In the genomic region with DNA sequence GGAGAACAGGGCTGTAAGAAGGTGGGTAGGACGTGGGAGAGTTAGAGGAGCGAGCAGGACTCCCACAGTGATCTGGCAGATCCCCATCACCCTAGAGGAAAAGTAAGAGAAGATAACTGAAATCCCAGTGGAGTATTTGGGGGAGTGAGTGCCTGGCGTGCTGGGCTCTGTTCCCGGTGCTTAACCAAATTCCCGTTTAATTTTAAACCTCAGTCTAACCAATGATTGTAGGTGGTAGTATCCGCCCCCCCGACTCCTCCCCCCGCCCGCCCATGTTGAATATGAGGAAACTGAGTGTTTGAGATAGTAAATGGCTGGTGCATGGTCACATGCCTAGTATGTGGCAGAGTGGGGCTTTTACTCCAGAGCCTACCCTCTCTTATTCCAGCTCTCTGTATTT, we compare ENCODE assay signal across 9 cellular contexts. TPM values are rescaled to one million over a fixed set of nuclear protein-coding genes. Genes with fewer than 3 reads are reported as not detected.
A peak's percentile ranks its signal among the peaks of the same experiment; 100 is the strongest.
DNase-seq lines count a peak whose midpoint lies in the region; ATAC-seq, FAIRE-seq and TF ChIP-seq lines count a peak whose summit lies in the region.
"Had no signal": no experiment of that assay in that cellular context is flagged by ENCODE, and none has a peak within 500 bp of the region (broad histone marks: within the 10 kb centered on the region; RNA-seq: fewer than 3 reads in every experiment).

No MANE protein-coding gene starts in this region.

- no peak for ATAC-seq in HepG2
- no peak for ATAC-seq in HG03097 (IDR thresholded peaks at IDR 0.05; ENCODE audit: low FRiP score, unreplicated experiment)

- no peak for DNase-seq in activated naive CD4-positive, alpha-beta T cell treated with anti-CD3 and anti-CD28 coated beads for 36 hours
- DNase-seq in activated naive CD4-positive, alpha-beta T cell treated with anti-CD3 and anti-CD28 coated beads, Interleukin-2, amount 50 U/mL, for 16 hours = no peak
- DNase-seq in HepG2 (ENCODE audit: low spot score) (no peak), transverse colon (no peak), retina (no peak), NCI-H1436 (lab: John Stamatoyannopoulos, UW) (no peak)

- H3K9me3 Mint-ChIP-seq in activated naive CD4-positive, alpha-beta T cell treated with anti-CD3 and anti-CD28 coated beads for 36 hours = no peaks in the 10 kb centered on the region
- H3K9me3 Mint-ChIP-seq in activated naive CD8-positive, alpha-beta T cell (ENCODE audit: low read depth) = no peaks in the 10 kb centered on the region

- H3K4me1 ChIP-seq in HepG2 (ENCODE audit: insufficient read depth, low read length) (peaks cover 34% of the 10 kb centered on the region), transverse colon (peaks cover 13 to 33% (median 25%) of the 10 kb centered on the region in 4 donors)

- intact Hi-C loops in activated naive CD4-positive, alpha-beta T cell treated with anti-CD3 and anti-CD28 coated beads for 36 hours (cut with micrococcal nuclease) = loop anchor here (5.0 kb wide), 2 partner anchors 295 to 405 kb away; a partner anchor contains a TSS
- intact Hi-C loops in HepG2 (cut with micrococcal nuclease; ENCODE audit: unreplicated experiment) = no loop called here
- intact Hi-C loops in transverse colon (cut with DNase I; ENCODE audit: low total_unique reads) = loop anchor here (10.0 kb wide), 1 partner anchor 158 kb away; no protein-coding TSS in a partner anchor

- TF ChIP-seq POLR2A in HepG2 (IDR thresholded peaks at IDR 0.05; ENCODE audit: insufficient read depth in 1 of 2, low read depth in 2 of 2, low read length in 2 of 2) (no peak), transverse colon (IDR thresholded peaks at IDR 0.05) (no peak)

- POLR2A ChIA-PET in HepG2 (lab: Yijun Ruan, JAX) = interaction anchor here (1.7 to 2.4 kb wide), 2 partner anchors 10 to 13 kb away, joined by 6 to 35 read pairs; no protein-coding TSS in a partner anchor

- H3K9me3 ChIP-seq in HepG2 (ENCODE audit: low read length) = no peaks in the 10 kb centered on the region
- H3K9me3 ChIP-seq in transverse colon = no peaks in the 10 kb centered on the region

- H3K4me3 Mint-ChIP-seq in activated naive CD4-positive, alpha-beta T cell treated with anti-CD3 and anti-CD28 coated beads for 36 hours = peak overlapping the region; percentile 81
- H3K4me3 Mint-ChIP-seq in activated naive CD8-positive, alpha-beta T cell = peak overlapping the region; percentile 96

- peaks cover 16% of the 10 kb centered on the region for H3K79me2 ChIP-seq in HepG2 (ENCODE audit: insufficient read depth, low read length)

- peak overlapping the region; percentile 88 for H3K27ac ChIP-seq in HepG2 (ENCODE audit: extremely low read length, insufficient read depth, low read length)
- H3K27ac ChIP-seq in transverse colon = peak overlapping the region; percentile 90 to 99 (median 98)

- peaks cover 37% of the 10 kb centered on the region for H3K4me1 Mint-ChIP-seq in activated naive CD4-positive, alpha-beta T cell treated with anti-CD3 and anti-CD28 coated beads for 36 hours (ENCODE audit: low read depth)
- peaks cover 28% of the 10 kb centered on the region for H3K4me1 Mint-ChIP-seq in activated naive CD8-positive, alpha-beta T cell (ENCODE audit: low read depth)

- no peaks in the 10 kb centered on the region for H3K27me3 Mint-ChIP-seq in activated naive CD4-positive, alpha-beta T cell treated with anti-CD3 and anti-CD28 coated beads for 36 hours (ENCODE audit: low read depth)
- H3K27me3 Mint-ChIP-seq in activated naive CD8-positive, alpha-beta T cell = no peaks in the 10 kb centered on the region

- peaks cover 4% of the 10 kb centered on the region for H3K36me3 Mint-ChIP-seq in activated naive CD4-positive, alpha-beta T cell treated with anti-CD3 and anti-CD28 coated beads for 36 hours (ENCODE audit: low read depth)
- H3K36me3 Mint-ChIP-seq in activated naive CD8-positive, alpha-beta T cell = no peaks in the 10 kb centered on the region

- H3K4me3 ChIP-seq in HepG2 (replicated peaks in 1 of 3; ENCODE audit: insufficient read depth in 1 of 3, low read depth in 2 of 3, low read length in 3 of 3) = peak overlapping the region; percentile 61 to 78 (median 76)
- peak overlapping the region in 1 of 4 donors; percentile 67 for H3K4me3 ChIP-seq in transverse colon

- CTCF ChIA-PET in activated naive CD4-positive, alpha-beta T cell treated with anti-CD3 and anti-CD28 coated beads for 36 hours (lab: Charles Lee) = no interaction called here
- CTCF ChIA-PET in HepG2 (lab: Yijun Ruan, JAX; ENCODE audit: low intra/inter-chr PET ratio, low total read pairs) = no interaction called here

- H3K27me3 ChIP-seq in HepG2 (ENCODE audit: control insufficient read depth in 1 of 2, insufficient read depth in 2 of 2, low read length in 2 of 2) (no peaks in the 10 kb centered on the region; a peak in 1 of 5 replicates), transverse colon (no peaks in the 10 kb centered on the region)

- TF ChIP-seq CTCF in HepG2 (CRISPR knock-in tag; IDR thresholded peaks at IDR 0.05) (no peak), transverse colon (IDR thresholded peaks at IDR 0.05) (no peak)

- WGBS in HepG2 (ENCODE audit: low lambda C conversion rate) = 81% methylated on average over 9 of the region's 9 CpGs
- WGBS in transverse colon (ENCODE audit: low coverage in 1 of 2), 2 donors = 60 to 74% methylated on average over 5 to 9 of the region's 9 CpGs

- no TSS peak for BruUV-seq in HepG2 (replicated peaks; lab: Mats Ljungman, UMichigan)

- no peak overlapping the region for H2AFZ ChIP-seq in HepG2 (ENCODE audit: low read length)

- TF ChIP-seq RAD21 in HepG2 (CRISPR knock-in tag; IDR thresholded peaks at IDR 0.05) = no peak

- H3K9ac ChIP-seq in HepG2 (ENCODE audit: insufficient read depth, low read depth, low read length) = peak overlapping the region; percentile 89

- TF ChIP-seq EP300 in HepG2 (IDR thresholded peaks at IDR 0.05; ENCODE audit: low read depth in 2 of 2, low read length in 2 of 2) = no peak
- TF ChIP-seq EP300 in HepG2 (CRISPR knock-in tag; IDR thresholded peaks at IDR 0.05; ENCODE audit: borderline replicate concordance) = no peak
- TF ChIP-seq EP300 in transverse colon (IDR thresholded peaks at IDR 0.05; ENCODE audit: low read depth) = no peak

- peak overlapping the region; percentile 96 for H3K27ac Mint-ChIP-seq in activated naive CD4-positive, alpha-beta T cell treated with anti-CD3 and anti-CD28 coated beads for 36 hours
- peak overlapping the region; percentile 97 for H3K27ac Mint-ChIP-seq in activated naive CD8-positive, alpha-beta T cell

- no peaks in the 10 kb centered on the region for H4K20me1 ChIP-seq in HepG2 (ENCODE audit: insufficient read depth, low read length)

- H3K36me3 ChIP-seq in HepG2 (replicated peaks in 1 of 2; ENCODE audit: control insufficient read depth in 1 of 2, insufficient read depth in 2 of 2, low read length in 2 of 2) (peaks cover 10 to 23% of the 10 kb centered on the region in 2 experiments; a peak in 4 of 5 replicates), transverse colon (no peaks in the 10 kb centered on the region)

- no peak for FAIRE-seq in HepG2 (lab: Jason Lieb, UNC)

- in situ Hi-C loops in HepG2 (cut with HindIII; ENCODE audit: extremely low pct_ligation_motif_present, low pct_unique_long_range_greater_than_20kb) (loop anchor here (5.0 kb wide), 1 partner anchor 175 kb away; no protein-coding TSS in a partner anchor), transverse colon (cut with MboI; ENCODE audit: low pct_ligation_motif_present in 1 of 4, low pct_unique_long_range_greater_than_20kb in 1 of 4, low sequenced_read_pairs in 3 of 4) (loop anchor here in 1 of 4 donors (10.0 kb wide), 1 partner anchor 158 kb away; no protein-coding TSS in a partner anchor)

- H3K4me2 ChIP-seq in HepG2 (ENCODE audit: low read depth, low read length) = peak overlapping the region; percentile 96

RNA-seq across cellular contexts. Expression of a gene that starts 1.2 kb away (rescaled TPM):
- total RNA-seq in activated naive CD4-positive, alpha-beta T cell treated with anti-CD3 and anti-CD28 coated beads for 36 hours = 10 to 100 TPM; 25.0 to 26.8 TPM
- total RNA-seq in HepG2 (2016; rRNA removed; fragmentation: Illumina TruSeq; extraction: Trizol) (39.5 and 55.5 TPM in 2 replicates), transverse colon (10 to 100 TPM; 22.4 to 37.0 (median 34.1) TPM)
- total RNA-seq in HepG2 (2016; cell fraction: cytosol; rRNA removed; fragmentation: Illumina TruSeq; extraction: Trizol; ENCODE audit: low read depth) = 73.3 and 74.5 TPM in 2 replicates
- 37.9 and 54.0 TPM in 2 replicates for total RNA-seq in HepG2 (2016; cell fraction: insoluble cytoplasmic fraction; rRNA removed; fragmentation: Illumina TruSeq; extraction: Trizol)
- total RNA-seq in HepG2 (2016; cell fraction: membrane; rRNA removed; fragmentation: Illumina TruSeq; extraction: Trizol) = 79.2 and 87.3 TPM in 2 replicates
- 45.3 and 52.6 TPM in 2 replicates for total RNA-seq in HepG2 (2016; cell fraction: nucleus; rRNA removed; fragmentation: Illumina TruSeq; extraction: Trizol)
- 47.0 and 49.2 TPM in 2 replicates for polyA plus RNA-seq in HepG2 (2011; rRNA removed)
- 34.4 and 52.5 TPM in 2 replicates for polyA plus RNA-seq in HepG2 (2011; cell fraction: cytosol; rRNA removed)
- polyA plus RNA-seq in HepG2 (2011; cell fraction: nucleus; rRNA removed) = 186 and 198 TPM in 2 replicates
- 22.1 and 25.4 TPM in 2 replicates for polyA plus RNA-seq in HepG2 (2012)
- 64.6 and 72.6 TPM in 2 replicates for polyA plus RNA-seq in HepG2 (2016; cell fraction: cytosol; fragmentation: Illumina TruSeq; extraction: Trizol; ENCODE audit: low read depth)
- polyA plus RNA-seq in HepG2 (2016; cell fraction: insoluble cytoplasmic fraction; fragmentation: Illumina TruSeq; extraction: Trizol; ENCODE audit: low read depth) = 32.5 and 37.2 TPM in 2 replicates
- 60.8 and 63.3 TPM in 2 replicates for polyA plus RNA-seq in HepG2 (2016; cell fraction: membrane; fragmentation: Illumina TruSeq; extraction: Trizol; ENCODE audit: low read depth)
- 85.1 and 85.5 TPM in 2 replicates for polyA plus RNA-seq in HepG2 (2016; cell fraction: nucleus; fragmentation: Illumina TruSeq; extraction: Trizol; ENCODE audit: insufficient read depth, low read depth)
- polyA minus RNA-seq in HepG2 (2011; rRNA and poly(A)+ RNA removed; ENCODE audit: low replicate concordance) = 46.1 and 74.4 TPM in 2 replicates
- 11.2 and 16.6 TPM in 2 replicates for polyA minus RNA-seq in HepG2 (2011; cell fraction: cytosol; rRNA and poly(A)+ RNA removed)
- 46.1 and 50.8 TPM in 2 replicates for polyA minus RNA-seq in HepG2 (2011; cell fraction: nucleus; rRNA and poly(A)+ RNA removed)

RNA-seq across cellular contexts. Expression of a gene that starts 3.1 kb away (rescaled TPM):
- 1 to 10 TPM; 6.0 to 8.2 TPM for total RNA-seq in activated naive CD4-positive, alpha-beta T cell treated with anti-CD3 and anti-CD28 coated beads for 36 hours
- total RNA-seq in HepG2 (2016; rRNA removed; fragmentation: Illumina TruSeq; extraction: Trizol) = 0.13 and 0.20 TPM in 2 replicates
- under 0.01 and 0.10 TPM in 2 replicates for total RNA-seq in HepG2 (2016; cell fraction: cytosol; rRNA removed; fragmentation: Illumina TruSeq; extraction: Trizol; ENCODE audit: low read depth)
- total RNA-seq in HepG2 (2016; cell fraction: insoluble cytoplasmic fraction; rRNA removed; fragmentation: Illumina TruSeq; extraction: Trizol) = 0.25 and 0.28 TPM in 2 replicates
- total RNA-seq in HepG2 (2016; cell fraction: membrane; rRNA removed; fragmentation: Illumina TruSeq; extraction: Trizol) = 0.03 and 0.25 TPM in 2 replicates
- total RNA-seq in HepG2 (2016; cell fraction: nucleus; rRNA removed; fragmentation: Illumina TruSeq; extraction: Trizol) = 0.16 and 0.28 TPM in 2 replicates
- 1.1 and 1.3 TPM in 2 replicates for polyA plus RNA-seq in HepG2 (2011; rRNA removed)
- 0.23 and 0.60 TPM in 2 replicates for polyA plus RNA-seq in HepG2 (2011; cell fraction: cytosol; rRNA removed)
- 5.5 and 6.6 TPM in 2 replicates for polyA plus RNA-seq in HepG2 (2011; cell fraction: nucleus; rRNA removed)
- 1.9 and 2.3 TPM in 2 replicates for polyA plus RNA-seq in HepG2 (2012)
- polyA plus RNA-seq in HepG2 (2016; cell fraction: cytosol; fragmentation: Illumina TruSeq; extraction: Trizol; ENCODE audit: low read depth) = 0.02 TPM in 1 of 2 replicates, not detected in the other
- polyA plus RNA-seq in HepG2 (2016; cell fraction: insoluble cytoplasmic fraction; fragmentation: Illumina TruSeq; extraction: Trizol; ENCODE audit: low read depth) = 0.05 and 0.10 TPM in 2 replicates
- not detected in 2 replicates for polyA plus RNA-seq in HepG2 (2016; cell fraction: membrane; fragmentation: Illumina TruSeq; extraction: Trizol; ENCODE audit: low read depth)
- 0.34 and 1.5 TPM in 2 replicates for polyA plus RNA-seq in HepG2 (2016; cell fraction: nucleus; fragmentation: Illumina TruSeq; extraction: Trizol; ENCODE audit: insufficient read depth, low read depth)
- 1.4 and 3.4 TPM in 2 replicates for polyA minus RNA-seq in HepG2 (2011; rRNA and poly(A)+ RNA removed; ENCODE audit: low replicate concordance)
- polyA minus RNA-seq in HepG2 (2011; cell fraction: cytosol; rRNA and poly(A)+ RNA removed) = 0.26 and 0.49 TPM in 2 replicates
- 1.3 and 1.6 TPM in 2 replicates for polyA minus RNA-seq in HepG2 (2011; cell fraction: nucleus; rRNA and poly(A)+ RNA removed)
- total RNA-seq in transverse colon = 10 to 100 TPM in 2 of 4 donors, 1 to 10 TPM in 2; 6.8 to 20.9 (median 10.3) TPM

RNA-seq across cellular contexts. Expression of a gene that starts 5.0 kb away (rescaled TPM):
- total RNA-seq in activated naive CD4-positive, alpha-beta T cell treated with anti-CD3 and anti-CD28 coated beads for 36 hours = not detected
- 0.51 TPM in 1 of 2 replicates, not detected in the other for total RNA-seq in HepG2 (2016; rRNA removed; fragmentation: Illumina TruSeq; extraction: Trizol)
- total RNA-seq in HepG2 (2016; cell fraction: cytosol; rRNA removed; fragmentation: Illumina TruSeq; extraction: Trizol; ENCODE audit: low read depth) = not detected in 2 replicates
- 0.56 TPM in 1 of 2 replicates, not detected in the other for total RNA-seq in HepG2 (2016; cell fraction: insoluble cytoplasmic fraction; rRNA removed; fragmentation: Illumina TruSeq; extraction: Trizol)
- not detected in 2 replicates for total RNA-seq in HepG2 (2016; cell fraction: membrane; rRNA removed; fragmentation: Illumina TruSeq; extraction: Trizol)
- not detected in 2 replicates for total RNA-seq in HepG2 (2016; cell fraction: nucleus; rRNA removed; fragmentation: Illumina TruSeq; extraction: Trizol)
- polyA plus RNA-seq in HepG2 (2011; rRNA removed) = not detected in 2 replicates
- polyA plus RNA-seq in HepG2 (2011; cell fraction: cytosol; rRNA removed) = not detected in 2 replicates
- 0.48 TPM in 1 of 2 replicates, not detected in the other for polyA plus RNA-seq in HepG2 (2011; cell fraction: nucleus; rRNA removed)
- polyA plus RNA-seq in HepG2 (2012) = 0.41 TPM in 1 of 2 replicates, not detected in the other
- 0.25 TPM in 1 of 2 replicates, not detected in the other for polyA plus RNA-seq in HepG2 (2016; cell fraction: cytosol; fragmentation: Illumina TruSeq; extraction: Trizol; ENCODE audit: low read depth)
- polyA plus RNA-seq in HepG2 (2016; cell fraction: insoluble cytoplasmic fraction; fragmentation: Illumina TruSeq; extraction: Trizol; ENCODE audit: low read depth) = not detected in 2 replicates
- not detected in 2 replicates for polyA plus RNA-seq in HepG2 (2016; cell fraction: membrane; fragmentation: Illumina TruSeq; extraction: Trizol; ENCODE audit: low read depth)
- 1.2 TPM in 1 of 2 replicates, not detected in the other for polyA plus RNA-seq in HepG2 (2016; cell fraction: nucleus; fragmentation: Illumina TruSeq; extraction: Trizol; ENCODE audit: insufficient read depth, low read depth)
- polyA minus RNA-seq in HepG2 (2011; rRNA and poly(A)+ RNA removed; ENCODE audit: low replicate concordance) = not detected in 2 replicates
- polyA minus RNA-seq in HepG2 (2011; cell fraction: cytosol; rRNA and poly(A)+ RNA removed) = not detected in 2 replicates
- polyA minus RNA-seq in HepG2 (2011; cell fraction: nucleus; rRNA and poly(A)+ RNA removed) = not detected in 2 replicates
- not detected for total RNA-seq in transverse colon
- total RNA-seq: mucosa of gallbladder had no signal

RNA-seq across cellular contexts. Expression of a gene that starts 50.4 kb away (rescaled TPM):
- total RNA-seq in activated naive CD4-positive, alpha-beta T cell treated with anti-CD3 and anti-CD28 coated beads for 36 hours = 1,000 to 10,000 TPM; 1,085 to 1,132 TPM
- 154 and 265 TPM in 2 replicates for total RNA-seq in HepG2 (2016; rRNA removed; fragmentation: Illumina TruSeq; extraction: Trizol)
- 156 and 172 TPM in 2 replicates for total RNA-seq in HepG2 (2016; cell fraction: cytosol; rRNA removed; fragmentation: Illumina TruSeq; extraction: Trizol; ENCODE audit: low read depth)
- total RNA-seq in HepG2 (2016; cell fraction: insoluble cytoplasmic fraction; rRNA removed; fragmentation: Illumina TruSeq; extraction: Trizol) = 132 and 265 TPM in 2 replicates
- 447 and 497 TPM in 2 replicates for total RNA-seq in HepG2 (2016; cell fraction: membrane; rRNA removed; fragmentation: Illumina TruSeq; extraction: Trizol)
- 279 and 306 TPM in 2 replicates for total RNA-seq in HepG2 (2016; cell fraction: nucleus; rRNA removed; fragmentation: Illumina TruSeq; extraction: Trizol)
- 345 and 390 TPM in 2 replicates for polyA plus RNA-seq in HepG2 (2011; rRNA removed)
- 323 and 364 TPM in 2 replicates for polyA plus RNA-seq in HepG2 (2011; cell fraction: cytosol; rRNA removed)
- polyA plus RNA-seq in HepG2 (2011; cell fraction: nucleus; rRNA removed) = 477 and 513 TPM in 2 replicates
- polyA plus RNA-seq in HepG2 (2012) = 786 and 1,014 TPM in 2 replicates
- 954 and 1,027 TPM in 2 replicates for polyA plus RNA-seq in HepG2 (2016; cell fraction: cytosol; fragmentation: Illumina TruSeq; extraction: Trizol; ENCODE audit: low read depth)
- polyA plus RNA-seq in HepG2 (2016; cell fraction: insoluble cytoplasmic fraction; fragmentation: Illumina TruSeq; extraction: Trizol; ENCODE audit: low read depth) = 599 and 702 TPM in 2 replicates
- polyA plus RNA-seq in HepG2 (2016; cell fraction: membrane; fragmentation: Illumina TruSeq; extraction: Trizol; ENCODE audit: low read depth) = 1,162 and 1,386 TPM in 2 replicates
- 670 and 689 TPM in 2 replicates for polyA plus RNA-seq in HepG2 (2016; cell fraction: nucleus; fragmentation: Illumina TruSeq; extraction: Trizol; ENCODE audit: insufficient read depth, low read depth)
- 709 and 1,043 TPM in 2 replicates for polyA minus RNA-seq in HepG2 (2011; rRNA and poly(A)+ RNA removed; ENCODE audit: low replicate concordance)
- 515 and 646 TPM in 2 replicates for polyA minus RNA-seq in HepG2 (2011; cell fraction: cytosol; rRNA and poly(A)+ RNA removed)
- 549 and 596 TPM in 2 replicates for polyA minus RNA-seq in HepG2 (2011; cell fraction: nucleus; rRNA and poly(A)+ RNA removed)
- 100 to 1,000 TPM; 340 to 492 (median 432) TPM for total RNA-seq in transverse colon
